In the genomic region with DNA sequence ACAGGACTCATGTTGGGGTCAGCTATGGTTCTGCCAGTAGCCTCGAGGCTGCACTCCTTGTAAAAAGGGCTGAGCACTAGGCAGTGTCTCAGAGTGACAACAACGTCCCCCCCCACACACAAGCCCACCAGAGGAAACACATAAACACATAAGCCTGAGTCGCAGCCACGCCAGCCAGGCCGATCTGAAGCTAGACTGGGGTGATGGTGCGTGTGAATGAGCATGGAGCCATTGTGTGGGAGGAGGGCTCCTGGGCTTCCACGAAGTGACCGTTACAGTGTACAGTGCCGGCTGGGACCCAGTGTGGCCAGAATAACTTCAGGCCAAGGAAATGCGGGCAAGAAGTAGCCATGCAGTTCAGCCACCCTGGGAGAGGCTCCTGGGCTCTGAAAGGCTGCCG, we compare ENCODE assay signal across 17 cellular contexts. TPM values are rescaled to one million over a fixed set of nuclear protein-coding genes. Genes with fewer than 3 reads are reported as not detected.
"Had no signal": no experiment of that assay in that cellular context is flagged by ENCODE, and none has a peak within 500 bp of the region (broad histone marks: within the 10 kb centered on the region; RNA-seq: fewer than 3 reads in every experiment).

No MANE protein-coding gene starts in this region.

- H3K27ac ChIP-seq: body of pancreas, colonic mucosa, tibial nerve, vagina had no signal

- DNase-seq: activated CD8-positive, alpha-beta memory T cell treated with anti-CD3 and anti-CD28 coated beads, Interleukin-2, amount 10 ng/mL, durations not matched to agents 7 days and 5 days; activated gamma-delta T cell treated with Interleukin-2 at 50 U/mL for 16 hours; activated T-cell treated with anti-CD3 and anti-CD28 coated beads, Interleukin-2, amount 50 U/mL, for 4 hours; amygdala; body of pancreas; caudate nucleus; colonic mucosa; left cardiac atrium; occipital lobe; stimulated activated CD4-positive, alpha-beta T cell treated with anti-CD3 and anti-CD28 coated beads, Interleukin-2, amount 100 ng/mL, for 48 hours; stimulated activated naive B cell treated with anti-CD40 and anti-IgM and Interleukin-4, amounts not matched to agents 10 μg/mL and 1 μg/mL and 100 μg/mL, for 72 hours; substantia nigra; T-helper 2 cell had no signal

- H3K36me3 ChIP-seq: colonic mucosa, tibial nerve, vagina had no signal

- ATAC-seq: activated CD8-positive, alpha-beta memory T cell treated with anti-CD3 and anti-CD28 coated beads, Interleukin-2, amount 10 ng/mL, durations not matched to agents 7 days and 5 days; activated T-cell treated with anti-CD3 and anti-CD28 coated beads, Interleukin-2, amount 50 U/mL, for 4 hours; body of pancreas; esophagus mucosa; left cardiac atrium; stimulated activated naive B cell treated with anti-CD40 and anti-IgM and Interleukin-4, amounts not matched to agents 10 μg/mL and 1 μg/mL and 100 μg/mL, for 72 hours had no signal

- H3K9me3 Mint-ChIP-seq: activated T-cell treated with anti-CD3 and anti-CD28 coated beads, Interleukin-2, amount 50 U/mL, for 4 hours; stimulated activated naive B cell treated with anti-CD40 and anti-IgM and Interleukin-4, amounts not matched to agents 10 μg/mL and 1 μg/mL and 100 μg/mL, for 72 hours had no signal

- H3K36me3 Mint-ChIP-seq: activated CD8-positive, alpha-beta memory T cell treated with anti-CD3 and anti-CD28 coated beads, Interleukin-2, amount 10 ng/mL, durations not matched to agents 7 days and 5 days; stimulated activated naive B cell treated with anti-CD40 and anti-IgM and Interleukin-4, amounts not matched to agents 10 μg/mL and 1 μg/mL and 100 μg/mL, for 72 hours had no signal

- H3K4me3 Mint-ChIP-seq: activated CD8-positive, alpha-beta memory T cell treated with anti-CD3 and anti-CD28 coated beads, Interleukin-2, amount 10 ng/mL, durations not matched to agents 7 days and 5 days; stimulated activated naive B cell treated with anti-CD40 and anti-IgM and Interleukin-4, amounts not matched to agents 10 μg/mL and 1 μg/mL and 100 μg/mL, for 72 hours had no signal

- H3K27me3 ChIP-seq: body of pancreas, colonic mucosa, tibial nerve, vagina had no signal

- H3K4me3 ChIP-seq: body of pancreas, colonic mucosa, tibial nerve, vagina had no signal

- H3K9me3 ChIP-seq: body of pancreas, colonic mucosa, tibial nerve, vagina had no signal

RNA-seq across cellular contexts. Expression of a gene that starts 3.7 kb away (rescaled TPM):
- total RNA-seq: body of pancreas, esophagus mucosa, lung microvascular endothelial cell had no signal
